In the genomic region with DNA sequence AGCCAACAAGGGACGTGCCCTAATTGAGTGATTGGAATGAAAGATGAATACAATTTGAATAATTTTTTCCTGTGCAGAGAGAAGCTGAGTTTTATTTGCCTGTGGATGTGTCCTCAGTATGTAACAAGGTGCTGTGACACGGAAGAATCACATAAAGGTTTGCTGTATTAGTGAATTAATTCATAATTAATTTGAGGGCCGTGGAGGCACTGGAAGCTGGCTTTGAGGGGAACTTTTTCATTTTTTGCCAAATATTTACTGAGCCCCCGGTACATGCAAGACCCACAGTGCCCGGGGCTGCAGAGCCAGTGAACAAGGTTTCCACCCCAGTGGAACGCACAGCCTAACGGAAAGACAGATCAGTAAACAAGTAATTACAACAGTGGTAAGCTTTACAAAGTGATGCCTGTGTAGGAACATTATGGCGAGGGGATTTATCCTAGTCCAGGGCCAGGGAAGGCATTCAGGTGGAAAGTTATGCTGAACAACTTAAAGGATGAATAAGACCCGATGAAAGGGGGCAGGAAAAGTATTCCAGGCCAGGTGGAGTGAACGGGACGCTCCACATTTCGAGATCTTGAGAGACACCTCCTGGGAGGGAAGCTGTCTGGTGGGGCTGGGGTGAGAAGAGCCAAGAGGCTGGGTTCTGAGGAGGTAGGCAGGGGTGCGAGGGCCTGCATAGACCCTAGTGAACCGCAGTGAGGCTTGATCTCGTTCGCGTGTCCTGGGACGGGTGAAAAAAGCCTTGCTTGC, we compare ENCODE assay signal across 8 cellular contexts. TPM values are rescaled to one million over a fixed set of nuclear protein-coding genes. Genes with fewer than 3 reads are reported as not detected.
A peak's percentile ranks its signal among the peaks of the same experiment; 100 is the strongest.
DNase-seq lines count a peak whose midpoint lies in the region; ATAC-seq and TF ChIP-seq lines count a peak whose summit lies in the region.

No MANE protein-coding gene starts in this region.

- intact Hi-C loops in transverse colon (cut with DNase I; ENCODE audit: low total_unique reads): no loop called here

- TF ChIP-seq CTCF in astrocyte of the cerebellum (IDR thresholded peaks at IDR 0.05; ENCODE audit: low read depth, low read length, missing control alignments): no peak
- TF ChIP-seq CTCF in liver (IDR thresholded peaks at IDR 0.05; ENCODE audit: low read depth, low read length, missing input control): no peak
- TF ChIP-seq CTCF in transverse colon (IDR thresholded peaks at IDR 0.05): no peak

- no peaks in the 10 kb centered on the region for H3K27me3 Mint-ChIP-seq in activated naive CD4-positive, alpha-beta T cell treated with anti-CD3 and anti-CD28 coated beads, Interleukin-2, amount 50 U/mL, for 24 hours

- H3K4me3 Mint-ChIP-seq in activated naive CD4-positive, alpha-beta T cell treated with anti-CD3 and anti-CD28 coated beads, Interleukin-2, amount 50 U/mL, for 24 hours: peak overlapping the region; percentile 97

- no peak for TF ChIP-seq RAD21 in liver (IDR thresholded peaks at IDR 0.05)

- no peak for TF ChIP-seq POLR2A in transverse colon (IDR thresholded peaks at IDR 0.05)

- H3K9me3 ChIP-seq in liver (ENCODE audit: control insufficient read depth in 4 of 4, low read length in 3 of 4) (no peaks in the 10 kb centered on the region), transverse colon (no peaks in the 10 kb centered on the region)

- H3K36me3 Mint-ChIP-seq in activated naive CD4-positive, alpha-beta T cell treated with anti-CD3 and anti-CD28 coated beads, Interleukin-2, amount 50 U/mL, for 24 hours: no peaks in the 10 kb centered on the region

- H3K4me1 ChIP-seq in liver (ENCODE audit: control insufficient read depth in 4 of 4, insufficient read depth in 4 of 4, low read length in 3 of 4): peaks cover 5 to 16% (median 11%) of the 10 kb centered on the region in 4 donors
- H3K4me1 ChIP-seq in transverse colon: peaks cover 8 to 36% (median 19%) of the 10 kb centered on the region in 4 donors

- in situ Hi-C loops in astrocyte of the cerebellum (cut with HindIII; ENCODE audit: low sequenced_read_pairs): no loop called here
- in situ Hi-C loops in transverse colon (cut with MboI; ENCODE audit: low pct_ligation_motif_present in 1 of 4, low pct_unique_long_range_greater_than_20kb in 1 of 4, low sequenced_read_pairs in 3 of 4): no loop called here

- H3K27ac ChIP-seq in liver (ENCODE audit: low read depth in 1 of 2, low read length in 2 of 2): peak overlapping the region; percentile 7 to 33
- peak overlapping the region; percentile 72 to 87 (median 82) for H3K27ac ChIP-seq in transverse colon

- peak overlapping the region; percentile 49 for H3K4me3 ChIP-seq in astrocyte of the cerebellum (ENCODE audit: low read depth, low read length)
- peak overlapping the region in 2 of 3 donors; percentile 47 to 85 for H3K4me3 ChIP-seq in liver (ENCODE audit: low read depth in 1 of 3, low read length in 3 of 3)
- peak overlapping the region in 3 of 4 donors; percentile 26 to 97 (median 72) for H3K4me3 ChIP-seq in transverse colon

- no peak for ATAC-seq in HG03432 (IDR thresholded peaks at IDR 0.05; ENCODE audit: unreplicated experiment)

- 66% methylated on average over 18 of the region's 18 CpGs for WGBS in liver
- WGBS in transverse colon (ENCODE audit: low coverage in 1 of 2), 2 donors: 51 to 59% methylated on average over 8 to 18 of the region's 18 CpGs

- H3K9me3 Mint-ChIP-seq in activated naive CD4-positive, alpha-beta T cell treated with anti-CD3 and anti-CD28 coated beads, Interleukin-2, amount 50 U/mL, for 24 hours: no peaks in the 10 kb centered on the region

- H3K27me3 ChIP-seq in liver (ENCODE audit: control insufficient read depth in 4 of 4, insufficient read depth in 4 of 4, low read length in 3 of 4) (no peaks in the 10 kb centered on the region), transverse colon (no peaks in the 10 kb centered on the region)

- H3K4me1 Mint-ChIP-seq in activated naive CD4-positive, alpha-beta T cell treated with anti-CD3 and anti-CD28 coated beads, Interleukin-2, amount 50 U/mL, for 24 hours: peaks cover 40% of the 10 kb centered on the region

- no peak for DNase-seq in activated naive CD4-positive, alpha-beta T cell (lab: John Stamatoyannopoulos, UW)
- DNase-seq in astrocyte of the cerebellum (ENCODE audit: low read depth) (no peak), transverse colon (no peak), SW 1271 (lab: John Stamatoyannopoulos, UW) (no peak), NCI-H2227 treated with DMSO at 0.1 percent for 48 hours (lab: John Stamatoyannopoulos, UW) (no peak)

- peak overlapping the region; percentile 58 for H3K9ac ChIP-seq in liver (ENCODE audit: low read depth in 1 of 2, low read length in 2 of 2)

- no peak for TF ChIP-seq EP300 in transverse colon (IDR thresholded peaks at IDR 0.05; ENCODE audit: low read depth)

- peak overlapping the region; percentile 89 for H3K27ac Mint-ChIP-seq in activated naive CD4-positive, alpha-beta T cell treated with anti-CD3 and anti-CD28 coated beads, Interleukin-2, amount 50 U/mL, for 24 hours

- no peaks in the 10 kb centered on the region for H3K36me3 ChIP-seq in liver (ENCODE audit: control insufficient read depth in 4 of 4, insufficient read depth in 3 of 4, low read depth in 1 of 4, low read length in 3 of 4)
- no peaks in the 10 kb centered on the region for H3K36me3 ChIP-seq in transverse colon

TF ChIP-seq in liver, 16 proteins besides CTCF, POLR2A, EP300 and RAD21:
- TF ChIP-seq ATF3 (IDR thresholded peaks at IDR 0.05): no peak
- no peak for TF ChIP-seq EGR1 (IDR thresholded peaks at IDR 0.05; ENCODE audit: low read depth in 2 of 2)
- no peak for TF ChIP-seq HNF4A (conservative IDR thresholded peaks at IDR 0.05)
- TF ChIP-seq TAF1 (conservative IDR thresholded peaks at IDR 0.05): no peak
- TF ChIP-seq JUND (IDR thresholded peaks at IDR 0.05): no peak
- no peak for TF ChIP-seq YY1 (IDR thresholded peaks at IDR 0.05)
- no peak for TF ChIP-seq HNF4G (IDR thresholded peaks at IDR 0.05)

RNA-seq across cellular contexts. Expression of gene RCC2, which starts 0.8 kb away (rescaled TPM):
- total RNA-seq in liver: 10 to 100 TPM in 1 of 2 donors, 1 to 10 TPM in 1; 8.6 to 36.7 TPM
- 1 to 10 TPM; 2.1 to 7.6 TPM for polyA plus RNA-seq in liver
- total RNA-seq in transverse colon: 10 to 100 TPM; 22.0 to 82.2 (median 25.3) TPM
